In the genomic region with DNA sequence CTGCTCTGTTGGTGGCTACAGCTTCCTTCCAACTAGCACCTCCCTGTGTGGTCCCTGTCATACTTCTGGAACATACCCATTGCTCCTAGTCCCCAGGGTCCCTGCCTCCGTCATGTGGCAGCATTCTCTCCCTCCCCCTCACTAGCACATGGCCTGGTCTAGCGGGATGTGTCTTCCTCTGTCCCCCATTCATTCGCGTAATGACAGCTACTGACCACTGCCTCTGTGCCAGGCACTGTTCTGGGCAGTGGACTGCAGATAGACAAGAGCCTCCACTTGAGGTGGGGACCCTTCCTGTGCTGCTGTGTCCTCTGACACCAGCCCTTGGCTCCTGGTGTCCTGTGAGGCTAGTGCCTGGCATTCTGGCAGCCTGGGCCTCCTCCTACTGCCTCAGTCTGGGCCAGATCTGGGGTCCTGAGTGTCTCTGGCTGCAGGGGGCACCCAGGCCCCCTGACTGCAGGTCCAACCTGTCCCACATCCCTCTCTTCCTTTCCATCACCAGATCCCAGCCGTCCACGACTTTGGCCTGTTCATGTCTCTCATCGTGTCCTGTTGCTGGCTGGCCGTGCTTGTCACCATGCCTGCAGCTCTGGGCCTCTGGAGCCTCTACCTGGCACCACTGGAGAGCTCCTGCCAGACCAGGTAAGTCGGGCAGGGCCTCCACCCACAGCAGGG, we compare ENCODE assay signal across 1 cellular context.
TF ChIP-seq lines count a peak whose summit lies in the region.

No MANE protein-coding gene starts in this region.

TF ChIP-seq in IMR-90, 13 proteins besides CTCF, POLR2A, EP300 and RAD21 (continued from another document):
- TF ChIP-seq, protein P1, sequence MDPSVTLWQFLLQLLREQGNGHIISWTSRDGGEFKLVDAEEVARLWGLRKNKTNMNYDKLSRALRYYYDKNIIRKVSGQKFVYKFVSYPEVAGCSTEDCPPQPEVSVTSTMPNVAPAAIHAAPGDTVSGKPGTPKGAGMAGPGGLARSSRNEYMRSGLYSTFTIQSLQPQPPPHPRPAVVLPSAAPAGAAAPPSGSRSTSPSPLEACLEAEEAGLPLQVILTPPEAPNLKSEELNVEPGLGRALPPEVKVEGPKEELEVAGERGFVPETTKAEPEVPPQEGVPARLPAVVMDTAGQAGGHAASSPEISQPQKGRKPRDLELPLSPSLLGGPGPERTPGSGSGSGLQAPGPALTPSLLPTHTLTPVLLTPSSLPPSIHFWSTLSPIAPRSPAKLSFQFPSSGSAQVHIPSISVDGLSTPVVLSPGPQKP (IDR thresholded peaks at IDR 0.05; ENCODE audit: borderline replicate concordance, low read depth, low read length): no peak
- TF ChIP-seq, protein P2, sequence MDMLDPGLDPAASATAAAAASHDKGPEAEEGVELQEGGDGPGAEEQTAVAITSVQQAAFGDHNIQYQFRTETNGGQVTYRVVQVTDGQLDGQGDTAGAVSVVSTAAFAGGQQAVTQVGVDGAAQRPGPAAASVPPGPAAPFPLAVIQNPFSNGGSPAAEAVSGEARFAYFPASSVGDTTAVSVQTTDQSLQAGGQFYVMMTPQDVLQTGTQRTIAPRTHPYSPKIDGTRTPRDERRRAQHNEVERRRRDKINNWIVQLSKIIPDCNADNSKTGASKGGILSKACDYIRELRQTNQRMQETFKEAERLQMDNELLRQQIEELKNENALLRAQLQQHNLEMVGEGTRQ (IDR thresholded peaks at IDR 0.05; ENCODE audit: low read depth, low read length): no peak
- TF ChIP-seq MAFK (IDR thresholded peaks at IDR 0.05; ENCODE audit: low read depth, low read length) (no peak), SMC3 (IDR thresholded peaks at IDR 0.05; ENCODE audit: low read depth, low read length) (no peak), FOS (IDR thresholded peaks at IDR 0.05; ENCODE audit: low read depth, low read length) (no peak), CHD1 (IDR thresholded peaks at IDR 0.05; ENCODE audit: low read depth, low read length) (no peak), MXI1 (IDR thresholded peaks at IDR 0.05; ENCODE audit: borderline replicate concordance, low read depth, low read length) (no peak), NFE2L2 (IDR thresholded peaks at IDR 0.05; ENCODE audit: low read depth, low read length) (no peak)
